13 cellular contexts compared by ENCODE assay signal in genomic region chr12:63098851-63099250, GRCh38. TPM values are rescaled to one million over a fixed set of nuclear protein-coding genes. Genes with fewer than 3 reads are reported as not detected.
A peak's percentile ranks its signal among the peaks of the same experiment; 100 is the strongest.
DNase-seq lines count a peak whose midpoint lies in the region; TF ChIP-seq lines count a peak whose summit lies in the region.
"Had no signal": no experiment of that assay in that cellular context is flagged by ENCODE, and none has a peak within 500 bp of the region (broad histone marks: within the 10 kb centered on the region; RNA-seq: fewer than 3 reads in every experiment).

No MANE protein-coding gene starts in this region.

- intact Hi-C loops in ovary (cut with DNase I): no loop called here

- DNase-seq in NCI-H1105 treated with DMSO at 0.1 percent for 48 hours (lab: John Stamatoyannopoulos, UW): peak; percentile 7
- DNase-seq in NCI-H1105 (lab: John Stamatoyannopoulos, UW): no peak
- peak; percentile 5 for DNase-seq in NB4 (ENCODE audit: low read depth)
- peak; percentile 4 for DNase-seq in adipocyte (ENCODE audit: low read depth)
- DNase-seq in nephron progenitor cell: no peak
- no peak for DNase-seq in ovary
- no peak for DNase-seq in 8988T
- no peak for DNase-seq in tibial nerve (ENCODE audit: low spot score in 2 of 2)
- DNase-seq: body of pancreas; left colon; NK-92 treated with Interleukin-12 subunit alpha and Interleukin-12 subunit beta, amount 100 ng/mL, for 24 hours had no signal

- H3K27ac ChIP-seq in ovary: no peak overlapping the region
- H3K27ac ChIP-seq in tibial nerve: no peak overlapping the region
- H3K27ac ChIP-seq: body of pancreas, parathyroid adenoma had no signal

- 78 to 89% (median 86%) methylated on average over 2 of the region's 2 CpGs for WGBS in ovary, 3 donors
- WGBS in tibial nerve, 2 donors: 43 to 67% methylated on average over 2 of the region's 2 CpGs

- TF ChIP-seq CTCF in NB4 (IDR thresholded peaks at IDR 0.05; ENCODE audit: low read depth, low read length) (peak; percentile 4), nephron progenitor cell (IDR thresholded peaks at IDR 0.05) (peak; percentile 7), ovary (IDR thresholded peaks at IDR 0.05) (no peak), tibial nerve (IDR thresholded peaks at IDR 0.05) (no peak)

- H3K9me3 ChIP-seq in adipocyte (ENCODE audit: control insufficient read depth, low read length) (no peaks in the 10 kb centered on the region), ovary (no peaks in the 10 kb centered on the region), tibial nerve (no peaks in the 10 kb centered on the region)
- H3K9me3 ChIP-seq: body of pancreas had no signal

- H3K27ac Mint-ChIP-seq in nephron progenitor cell: no peak overlapping the region
- H3K27ac Mint-ChIP-seq: T-helper 2 cell treated with Interferon-gamma antibody and Interleukin-4, amounts not matched to agents 5 μg/mL and 100 μg/mL, for 36 hours had no signal

- no peaks in the 10 kb centered on the region for H3K9me3 Mint-ChIP-seq in nephron progenitor cell
- H3K9me3 Mint-ChIP-seq: T-helper 2 cell treated with Interferon-gamma antibody and Interleukin-4, amounts not matched to agents 5 μg/mL and 100 μg/mL, for 36 hours had no signal

- peaks cover 13% of the 10 kb centered on the region for H3K27me3 Mint-ChIP-seq in nephron progenitor cell (ENCODE audit: low read depth, poor library complexity)

- no peak overlapping the region for H3K9ac ChIP-seq in adipocyte (ENCODE audit: low read length)
- H3K9ac ChIP-seq: parathyroid adenoma had no signal

- H3K4me1 Mint-ChIP-seq in nephron progenitor cell: peaks cover 4% of the 10 kb centered on the region

- no peaks in the 10 kb centered on the region for H3K36me3 Mint-ChIP-seq in nephron progenitor cell (ENCODE audit: low read depth)

- no peak for TF ChIP-seq POLR2A in NB4 (IDR thresholded peaks at IDR 0.05; ENCODE audit: extremely low read depth, insufficient read length)
- no peak for TF ChIP-seq POLR2A in ovary (IDR thresholded peaks at IDR 0.05)
- no peak for TF ChIP-seq POLR2A in tibial nerve (IDR thresholded peaks at IDR 0.05)

- H3K4me3 Mint-ChIP-seq in nephron progenitor cell: no peak overlapping the region
- H3K4me3 Mint-ChIP-seq: T-helper 2 cell treated with Interferon-gamma antibody and Interleukin-4, amounts not matched to agents 5 μg/mL and 100 μg/mL, for 36 hours had no signal

- H3K27me3 ChIP-seq in adipocyte (replicated peaks; ENCODE audit: control insufficient read depth, insufficient read depth, low read length): peaks cover 24% of the 10 kb centered on the region
- no peaks in the 10 kb centered on the region for H3K27me3 ChIP-seq in ovary
- no peaks in the 10 kb centered on the region for H3K27me3 ChIP-seq in tibial nerve
- H3K27me3 ChIP-seq: body of pancreas had no signal

- H3K4me3 ChIP-seq in NB4 (ENCODE audit: low read depth, low read length) (no peak overlapping the region), adipocyte (ENCODE audit: low read length) (no peak overlapping the region), ovary (no peak overlapping the region), tibial nerve (no peak overlapping the region)
- H3K4me3 ChIP-seq: body of pancreas had no signal

- no peak for TF ChIP-seq EP300 in ovary (IDR thresholded peaks at IDR 0.05)
- no peak for TF ChIP-seq EP300 in tibial nerve (IDR thresholded peaks at IDR 0.05)

- H3K4me1 ChIP-seq in adipocyte (ENCODE audit: control insufficient read depth, insufficient read depth, low read length) (no peaks in the 10 kb centered on the region), ovary (ENCODE audit: insufficient read depth) (no peaks in the 10 kb centered on the region), tibial nerve (no peaks in the 10 kb centered on the region)
- H3K4me1 ChIP-seq: body of pancreas, parathyroid adenoma had no signal

- no peaks in the 10 kb centered on the region for H3K36me3 ChIP-seq in adipocyte (ENCODE audit: control insufficient read depth, insufficient read depth, low read length, severe bottlenecking)
- no peaks in the 10 kb centered on the region for H3K36me3 ChIP-seq in ovary
- no peaks in the 10 kb centered on the region for H3K36me3 ChIP-seq in tibial nerve

RNA-seq across cellular contexts. Expression of gene AVPR1A, which starts 52.1 kb away (rescaled TPM):
- total RNA-seq in ovary (1 to 10 TPM in 5 of 7 donors, under 1 TPM in 2; 0.40 to 7.7 (median 1.3) TPM), tibial nerve (1 to 10 TPM; 4.8 to 8.6 (median 6.2) TPM)
- polyA plus RNA-seq in ovary: 1 to 10 TPM in 1 of 2 donors, under 1 TPM in 1; 0.94 to 4.3 TPM

Comparison
In these comparisons a context has a peak if more than half of its experiments do, and no peak if none do; other contexts are left out.
1. DNase-seq: peak in NCI-H1105 treated with DMSO at 0.1 percent for 48 hours (single experiment), NB4 (single experiment) and adipocyte (single experiment); none in NCI-H1105 (single experiment), nephron progenitor cell (single experiment), ovary (0 of 5), 8988T (single experiment) and tibial nerve (0 of 2).
2. CTCF ChIP-seq: peak in NB4 (single experiment) and nephron progenitor cell (single experiment); none in ovary (0 of 3) and tibial nerve (0 of 5).